22 cellular contexts compared by ENCODE assay signal in genomic region chr17:17963066-17963465, GRCh38. TPM values are rescaled to one million over a fixed set of nuclear protein-coding genes. Genes with fewer than 3 reads are reported as not detected.
A peak's percentile ranks its signal among the peaks of the same experiment; 100 is the strongest.
DNase-seq lines count a peak whose midpoint lies in the region; ATAC-seq and TF ChIP-seq lines count a peak whose summit lies in the region.
"Had no signal": no experiment of that assay in that cellular context is flagged by ENCODE, and none has a peak within 500 bp of the region (broad histone marks: within the 10 kb centered on the region; RNA-seq: fewer than 3 reads in every experiment).

No MANE protein-coding gene starts in this region.

- 83 to 92% (median 87%) methylated on average over 4 of the region's 4 CpGs for WGBS in spleen, 5 donors

- TF ChIP-seq CTCF in Panc1 (IDR thresholded peaks at IDR 0.05) (no peak), GM20000 (IDR thresholded peaks at IDR 0.05; ENCODE audit: extremely low read depth, missing control alignments) (no peak), gastrocnemius medialis (IDR thresholded peaks at IDR 0.05 in 4 of 5, conservative IDR thresholded peaks at IDR 0.05 in 1 of 5) (no peak), spleen (IDR thresholded peaks at IDR 0.05 in 8 of 11, conservative IDR thresholded peaks at IDR 0.05 in 3 of 11) (no peak)

- CTCF ChIA-PET in Panc1 (lab: Charles Lee): no interaction called here

- ATAC-seq in Panc1 (no peak), gastrocnemius medialis (no peak)
- ATAC-seq: CD8-positive, alpha-beta T cell; GM12878; HCT116; K562 had no signal

- in situ Hi-C loops in Panc1 (cut with HindIII; ENCODE audit: low pct_unique_long_range_greater_than_20kb, low sequenced_read_pairs): no loop called here
- in situ Hi-C loops in gastrocnemius medialis (cut with MboI; ENCODE audit: low sequenced_read_pairs in 4 of 4): no loop called here

- H3K9me3 ChIP-seq in Panc1 (ENCODE audit: control insufficient read depth, insufficient read depth, low read depth, low read length) (no peaks in the 10 kb centered on the region), gastrocnemius medialis (no peaks in the 10 kb centered on the region), spleen (no peaks in the 10 kb centered on the region)
- H3K9me3 ChIP-seq: BE2C had no signal

- no TSS peak for BruUV-seq in Panc1 (replicated peaks; lab: Mats Ljungman, UMichigan)

- H3K36me3 ChIP-seq in Panc1 (ENCODE audit: control insufficient read depth, insufficient read depth, low read length): no peaks in the 10 kb centered on the region
- H3K36me3 ChIP-seq in gastrocnemius medialis: no peaks in the 10 kb centered on the region
- no peaks in the 10 kb centered on the region for H3K36me3 ChIP-seq in spleen
- H3K36me3 ChIP-seq: BE2C had no signal

- intact Hi-C loops in Panc1 (cut with micrococcal nuclease; ENCODE audit: unreplicated experiment) (no loop called here), gastrocnemius medialis (cut with DNase I; ENCODE audit: low total_unique reads) (no loop called here), spleen (cut with DNase I; ENCODE audit: low total_unique reads) (no loop called here)

- H3K4me3 ChIP-seq in Panc1 (ENCODE audit: low read depth in 2 of 2, low read length in 2 of 2) (no peak overlapping the region), gastrocnemius medialis (no peak overlapping the region), spleen (no peak overlapping the region)
- H3K4me3 ChIP-seq: GM12878, K562 had no signal

- DNase-seq in Ammon's horn (ENCODE audit: low spot score) (peak; percentile 52), Panc1 (ENCODE audit: low read depth, low spot score) (no peak), medulla oblongata (ENCODE audit: extremely low spot score) (peak; percentile 72), pons (ENCODE audit: low spot score) (peak; percentile 91), GM20000 (ENCODE audit: low spot score) (no peak), gastrocnemius medialis (no peak), spleen (no peak)
- no peak for DNase-seq in activated CD4-positive, alpha-beta T cell treated with anti-CD3 and anti-CD28 coated beads, Interleukin-2, amount 50 U/mL, for 4 hours
- DNase-seq: BE2C; Calu3; CD8-positive, alpha-beta T cell; DMS53; EL; GOT3; NCI-H1105 treated with DMSO at 0.1 percent for 48 hours; NCI-H1694; NCI-H2081 treated with DMSO at 0.1 percent for 48 hours; NK-92 treated with Interleukin-12 subunit alpha and Interleukin-12 subunit beta, amount 100 ng/mL, for 24 hours; SHP77 had no signal

- POLR2A ChIA-PET in Panc1 (lab: Charles Lee): no interaction called here

- H3K4me1 ChIP-seq in Panc1 (ENCODE audit: control insufficient read depth, insufficient read depth, low read length) (peaks cover 58% of the 10 kb centered on the region), gastrocnemius medialis (peaks cover 44 to 62% of the 10 kb centered on the region in 2 donors), spleen (peaks cover 12 to 67% (median 24%) of the 10 kb centered on the region in 6 donors)

- H3K27me3 ChIP-seq in Panc1 (ENCODE audit: control insufficient read depth, insufficient read depth, low read length): no peaks in the 10 kb centered on the region
- H3K27me3 ChIP-seq in gastrocnemius medialis: no peaks in the 10 kb centered on the region
- no peaks in the 10 kb centered on the region for H3K27me3 ChIP-seq in spleen (replicated peaks in 1 of 7)
- H3K27me3 ChIP-seq: BE2C had no signal

- TF ChIP-seq POLR2A in gastrocnemius medialis (IDR thresholded peaks at IDR 0.05) (no peak), spleen (IDR thresholded peaks at IDR 0.05) (no peak)

- H3K27ac ChIP-seq in Panc1 (ENCODE audit: low read length) (peak overlapping the region; percentile 63), gastrocnemius medialis (no peak overlapping the region), spleen (no peak overlapping the region)

RNA-seq across cellular contexts. Expression of gene TOM1L2, which starts 9.1 kb away (rescaled TPM):
- total RNA-seq in Panc1 (2021; ENCODE audit: unreplicated experiment) (45.2 TPM), gastrocnemius medialis (10 to 100 TPM; 55.7 to 97.1 (median 73.3) TPM), spleen (10 to 100 TPM; 27.0 to 82.6 (median 56.5) TPM)
- polyA plus RNA-seq in Panc1 (2012; ENCODE audit: insufficient read length): 39.0 TPM
- polyA plus RNA-seq in spleen: 10 to 100 TPM in 1 of 3 donors, 1 to 10 TPM in 2; 5.3 to 17.6 (median 7.7) TPM

RNA-seq across cellular contexts. Expression of gene DRC3, which starts 9.6 kb away (rescaled TPM):
- total RNA-seq in Panc1 (2021; ENCODE audit: unreplicated experiment) (3.6 TPM), gastrocnemius medialis (under 1 TPM; 0.05 to 0.81 (median 0.28) TPM), spleen (1 to 10 TPM in 5 of 7 donors, under 1 TPM in 2; 0.37 to 7.3 (median 2.3) TPM)
- 3.7 TPM for polyA plus RNA-seq in Panc1 (2012; ENCODE audit: insufficient read length)
- polyA plus RNA-seq in spleen: 1 to 10 TPM in 2 of 3 donors, under 1 TPM in 1; 0.93 to 2.4 (median 2.3) TPM

Comparison
In these comparisons a context has a peak if more than half of its experiments do, and no peak if none do; other contexts are left out.
1. DNase-seq: peak in Ammon's horn (single experiment), medulla oblongata (single experiment) and pons (single experiment); none in Panc1 (single experiment), GM20000 (single experiment), gastrocnemius medialis (0 of 2), spleen (single experiment) and activated CD4-positive, alpha-beta T cell treated with anti-CD3 and anti-CD28 coated beads, Interleukin-2, amount 50 U/mL, for 4 hours (0 of 2).